In genomic region chr1:183231545-183231944, GRCh38 we compare ENCODE assay signal across 1 cellular context.
TF ChIP-seq lines count a peak whose summit lies in the region.

No MANE protein-coding gene starts in this region.

TF ChIP-seq in HepG2, 621 proteins besides CTCF, POLR2A, EP300 and RAD21 (continued from another document):
- TF ChIP-seq ZBTB14 (CRISPR knock-in tag; IDR thresholded peaks at IDR 0.05), result no peak
TF ChIP-seq in HepG2: peak in this region for 2.
